9 cellular contexts compared by ENCODE assay signal in the genomic region with DNA sequence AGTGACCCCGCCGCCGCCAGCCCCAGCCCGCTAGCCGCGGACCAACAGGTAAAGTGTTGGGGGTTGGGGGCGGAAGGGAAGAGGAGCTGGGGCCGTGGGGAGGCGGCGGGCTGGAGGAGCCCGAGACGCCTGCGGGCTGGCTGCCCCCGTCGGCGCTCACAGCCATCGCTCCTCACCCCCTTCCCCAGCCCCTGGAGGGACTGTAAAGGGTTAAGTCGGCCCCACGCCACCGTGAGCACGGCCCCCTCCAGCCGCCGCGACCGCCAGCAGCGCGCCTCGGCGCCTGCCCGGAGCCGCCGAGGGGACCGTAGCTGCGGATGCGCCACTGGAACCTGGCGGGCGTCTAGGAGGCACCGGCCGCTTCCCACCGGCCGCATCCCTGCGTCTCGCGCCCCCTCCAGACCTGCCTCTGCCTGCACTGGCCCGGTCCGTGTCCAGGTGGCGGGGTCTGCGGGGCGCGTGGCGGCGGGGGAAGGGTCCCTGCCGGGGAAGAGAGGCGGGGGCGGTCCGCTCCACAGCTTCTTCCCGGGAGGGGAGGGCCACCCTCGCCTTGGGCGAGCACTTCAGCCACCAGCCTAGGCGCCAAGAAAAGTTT. TPM values are rescaled to one million over a fixed set of nuclear protein-coding genes. Genes with fewer than 3 reads are reported as not detected.
DNase-seq lines count a peak whose midpoint lies in the region; ATAC-seq, FAIRE-seq and TF ChIP-seq lines count a peak whose summit lies in the region.
"Had no signal": no experiment of that assay in that cellular context is flagged by ENCODE, and none has a peak within 500 bp of the region (broad histone marks: within the 10 kb centered on the region; RNA-seq: fewer than 3 reads in every experiment).

No MANE protein-coding gene starts in this region.

- H3K36me3 ChIP-seq in OCI-LY3 (replicated peaks; ENCODE audit: low read depth, low read length) (no peaks in the 10 kb centered on the region), left lung (no peaks in the 10 kb centered on the region)

- peak overlapping the region; percentile 65 for H3K9ac ChIP-seq in OCI-LY3 (ENCODE audit: low read length)

- H3K79me2 ChIP-seq in OCI-LY3 (ENCODE audit: low read length), result no peaks in the 10 kb centered on the region

- no peak for TF ChIP-seq CTCF in OCI-LY3 (IDR thresholded peaks at IDR 0.05; ENCODE audit: low read depth, low read length)
- TF ChIP-seq CTCF in cardiac fibroblast (IDR thresholded peaks at IDR 0.05; ENCODE audit: low read depth, low read length), result no peak
- no peak for TF ChIP-seq CTCF in left lung (IDR thresholded peaks at IDR 0.05)

- FAIRE-seq in H54 (lab: Jason Lieb, UNC), result no peak
- FAIRE-seq: A204.1 had no signal

- DNase-seq in DMS 273 (lab: John Stamatoyannopoulos, UW; ENCODE audit: unreplicated experiment) (peak; percentile 78), DMS 273 treated with DMSO at 0.1 percent for 48 hours (lab: John Stamatoyannopoulos, UW) (no peak), cardiac fibroblast (ENCODE audit: low read depth in 2 of 2) (no peak), left lung (peak in 1 of 2 donors; percentile 83), H54 (ENCODE audit: insufficient read length, low spot score) (no peak)
- DNase-seq in stimulated activated naive CD8-positive, alpha-beta T cell treated with anti-CD3 and anti-CD28 coated beads, Interleukin-15, Interleukin-2, amounts not matched to agents 100 U/mL and 50 U/mL, for 24 hours, result peak; percentile 28

- H3K27me3 ChIP-seq in OCI-LY3 (ENCODE audit: low read depth, low read length) (peaks cover 31% of the 10 kb centered on the region), left lung (peaks cover 26 to 70% of the 10 kb centered on the region in 2 donors)

- peak overlapping the region; percentile 68 for H3K4me2 ChIP-seq in OCI-LY3 (ENCODE audit: low read length)

- H3K4me1 ChIP-seq in OCI-LY3 (ENCODE audit: low read length) (peaks cover 12% of the 10 kb centered on the region), left lung (peaks cover 12 to 28% of the 10 kb centered on the region in 2 donors)

- ATAC-seq in HG02885 (IDR thresholded peaks at IDR 0.05; ENCODE audit: poor library complexity, unreplicated experiment) (peak; percentile 23), left lung (peak; percentile 45)
- peak; percentile 8 for ATAC-seq in stimulated activated naive CD8-positive, alpha-beta T cell treated with anti-CD3 and anti-CD28 coated beads, Interleukin-15, Interleukin-2, amounts not matched to agents 100 U/mL and 50 U/mL, for 24 hours

- no peaks in the 10 kb centered on the region for H4K20me1 ChIP-seq in OCI-LY3 (ENCODE audit: insufficient read depth, low read length)

- H3K27ac ChIP-seq in OCI-LY3 (ENCODE audit: low read length) (no peak overlapping the region), left lung (no peak overlapping the region)

- intact Hi-C loops in left lung (cut with DNase I), result no loop called here

- TF ChIP-seq POLR2A in H54 (IDR thresholded peaks at IDR 0.05; ENCODE audit: low read depth, low read length), result no peak

- H3K4me3 ChIP-seq in OCI-LY3 (ENCODE audit: low read length) (peak overlapping the region; percentile 94), cardiac fibroblast (replicated peaks in 1 of 2; ENCODE audit: low read depth in 2 of 2, low read length in 2 of 2) (peak overlapping the region; percentile 48 to 53), left lung (peak overlapping the region; percentile 63 to 64)

- H2AFZ ChIP-seq in OCI-LY3 (ENCODE audit: low read depth, low read length), result peak overlapping the region; percentile 90

- H3K9me3 ChIP-seq in OCI-LY3 (ENCODE audit: insufficient read depth, low read length), result no peaks in the 10 kb centered on the region
- H3K9me3 ChIP-seq in left lung, result no peaks in the 10 kb centered on the region

RNA-seq across cellular contexts. Expression of a gene that starts 0.5 kb away (rescaled TPM):
- total RNA-seq in left lung, result 1 to 10 TPM in 1 of 2 donors, under 1 TPM in 1; 0.82 to 1.0 TPM

Comparison
In these comparisons a context has a peak if more than half of its experiments do, and no peak if none do; other contexts are left out.
1. DNase-seq: peak in DMS 273 (single experiment) and stimulated activated naive CD8-positive, alpha-beta T cell treated with anti-CD3 and anti-CD28 coated beads, Interleukin-15, Interleukin-2, amounts not matched to agents 100 U/mL and 50 U/mL, for 24 hours (single experiment); none in DMS 273 treated with DMSO at 0.1 percent for 48 hours (single experiment), cardiac fibroblast (0 of 2) and H54 (single experiment).
2. Peak in every context shown above with its lines, with median percentiles within 50 percentile points of each other: ATAC-seq and H3K4me3 ChIP-seq.